9 cellular contexts compared by ENCODE assay signal in the genomic region with DNA sequence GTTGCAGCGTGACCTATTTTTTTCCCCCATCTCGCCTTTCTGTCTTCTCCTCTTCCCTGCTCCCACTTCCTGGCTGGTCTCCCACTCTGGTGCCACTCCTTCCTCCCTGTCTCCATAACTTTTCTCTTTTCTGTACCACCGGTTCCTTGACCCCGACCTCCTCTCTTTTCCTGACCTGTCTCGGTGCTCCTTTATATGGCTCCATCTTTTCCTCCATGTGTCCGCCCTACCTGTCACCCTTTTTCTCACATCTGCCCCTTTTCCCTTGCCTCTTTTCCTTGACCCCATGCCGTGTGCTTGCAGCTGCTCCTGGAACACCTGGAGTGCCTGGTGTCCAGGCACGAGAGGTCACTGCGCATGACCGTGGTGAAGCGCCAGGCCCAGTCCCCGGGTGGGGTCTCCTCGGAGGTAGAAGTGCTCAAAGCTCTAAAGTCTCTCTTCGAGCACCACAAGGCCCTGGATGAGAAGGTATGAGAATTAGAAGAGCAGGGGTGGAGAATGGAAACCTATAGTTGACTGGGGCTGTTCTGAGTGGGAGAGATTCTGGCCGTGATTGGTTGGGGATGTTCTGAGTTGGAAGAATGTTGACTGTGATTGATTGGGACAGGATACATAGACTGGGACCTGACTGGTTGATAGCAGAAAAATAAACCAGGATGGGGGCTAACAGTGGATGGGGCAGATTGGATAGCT. TPM values are rescaled to one million over a fixed set of nuclear protein-coding genes. Genes with fewer than 3 reads are reported as not detected.
DNase-seq lines count a peak whose midpoint lies in the region; ATAC-seq, FAIRE-seq and TF ChIP-seq lines count a peak whose summit lies in the region.
"Had no signal": no experiment of that assay in that cellular context is flagged by ENCODE, and none has a peak within 500 bp of the region (broad histone marks: within the 10 kb centered on the region; RNA-seq: fewer than 3 reads in every experiment).

No MANE protein-coding gene starts in this region.

- H4K20me1 ChIP-seq in astrocyte (ENCODE audit: insufficient read depth, low read length) = no peaks in the 10 kb centered on the region

- H3K4me1 ChIP-seq in HUES64 (ENCODE audit: insufficient read depth, low read length) (peaks cover 8% of the 10 kb centered on the region; the same call in 1 of the 2 replicates), astrocyte (ENCODE audit: insufficient read depth, low read length) (peaks cover 4% of the 10 kb centered on the region), muscle layer of duodenum (ENCODE audit: control insufficient read depth in 1 of 2, insufficient read depth in 2 of 2, low read length in 2 of 2) (peaks cover 6 to 20% of the 10 kb centered on the region in 2 donors)

- peak overlapping the region; percentile 85 for H3K4me2 ChIP-seq in astrocyte (ENCODE audit: low read length)

- H3K4me3 Mint-ChIP-seq in astrocyte (ENCODE audit: unreplicated experiment) = peak overlapping the region; percentile 77
- H3K4me3 Mint-ChIP-seq in progenitor cell of endocrine pancreas (ENCODE audit: low read depth) = no peak overlapping the region

- H2AFZ ChIP-seq in astrocyte (ENCODE audit: low read depth, low read length) = no peak overlapping the region

- TF ChIP-seq CTCF in AG04449 (IDR thresholded peaks at IDR 0.05; ENCODE audit: insufficient read depth, low read length, missing control alignments) (no peak), astrocyte (IDR thresholded peaks at IDR 0.05; ENCODE audit: insufficient read depth, low read depth, low read length) (no peak), progenitor cell of endocrine pancreas (IDR thresholded peaks at IDR 0.05; ENCODE audit: unreplicated experiment) (no peak)

- intact Hi-C loops in sciatic nerve (cut with DNase I) = no loop called here

- FAIRE-seq in astrocyte (lab: Jason Lieb, UNC) = no peak

- peak overlapping the region; percentile 58; the same call in 1 of the 2 replicates for H3K4me3 ChIP-seq in AG04449 (ENCODE audit: low read depth, low read length)
- peak overlapping the region; percentile 78 for H3K4me3 ChIP-seq in HUES64 (ENCODE audit: low read length)
- no peak overlapping the region for H3K4me3 ChIP-seq in astrocyte (ENCODE audit: insufficient read depth, low read depth, low read length)
- peak overlapping the region; percentile 48 to 52 for H3K4me3 ChIP-seq in muscle layer of duodenum (ENCODE audit: low read depth in 1 of 2, low read length in 2 of 2)
- H3K4me3 ChIP-seq: lung had no signal

- ATAC-seq in sciatic nerve = no peak

- no peaks in the 10 kb centered on the region for H3K36me3 ChIP-seq in HUES64 (ENCODE audit: insufficient read depth, low read length)
- H3K36me3 ChIP-seq in astrocyte (ENCODE audit: insufficient read depth, low read length) = no peaks in the 10 kb centered on the region
- H3K36me3 ChIP-seq in muscle layer of duodenum (ENCODE audit: control insufficient read depth in 1 of 2, insufficient read depth in 2 of 2, low read length in 2 of 2) = no peaks in the 10 kb centered on the region

- H3K4me1 Mint-ChIP-seq in astrocyte (ENCODE audit: low read depth, unreplicated experiment) (peaks cover 5% of the 10 kb centered on the region), progenitor cell of endocrine pancreas (ENCODE audit: low read depth) (no peaks in the 10 kb centered on the region)

- H3K9ac ChIP-seq in HUES64 (ENCODE audit: low read depth, low read length) (no peak overlapping the region), astrocyte (ENCODE audit: low read length) (no peak overlapping the region)

- H3K36me3 Mint-ChIP-seq in astrocyte (ENCODE audit: low read depth, unreplicated experiment) (peaks cover 17% of the 10 kb centered on the region), progenitor cell of endocrine pancreas (ENCODE audit: insufficient read depth) (no peaks in the 10 kb centered on the region)

- no peak overlapping the region for H3K27ac ChIP-seq in HUES64 (ENCODE audit: low read depth, low read length)
- H3K27ac ChIP-seq in astrocyte (ENCODE audit: low read depth, low read length) = no peak overlapping the region
- H3K27ac ChIP-seq in muscle layer of duodenum (ENCODE audit: low read length) = no peak overlapping the region

- H3K27ac Mint-ChIP-seq in astrocyte (ENCODE audit: unreplicated experiment) (no peak overlapping the region), progenitor cell of endocrine pancreas (no peak overlapping the region)

- POLR2A ChIA-PET in AG04449 (lab: Yijun Ruan, JAX) = no interaction called here

- H3K27me3 ChIP-seq in HUES64 (ENCODE audit: insufficient read depth, low read length) (no peaks in the 10 kb centered on the region), astrocyte (ENCODE audit: insufficient read depth, low read length) (peaks cover 2% of the 10 kb centered on the region), muscle layer of duodenum (ENCODE audit: low read depth, low read length) (no peaks in the 10 kb centered on the region)

- peaks cover 3% of the 10 kb centered on the region for H3K9me3 Mint-ChIP-seq in astrocyte (ENCODE audit: unreplicated experiment)
- H3K9me3 Mint-ChIP-seq in progenitor cell of endocrine pancreas (ENCODE audit: low read depth) = no peaks in the 10 kb centered on the region

- DNase-seq in AG04449 (ENCODE audit: low read depth, low spot score) (no peak), astrocyte (ENCODE audit: low read depth) (no peak), progenitor cell of endocrine pancreas (ENCODE audit: low spot score, unreplicated experiment) (no peak), sciatic nerve (ENCODE audit: low spot score) (no peak), GOT3 (lab: John Stamatoyannopoulos, UW) (no peak), NCI-H2171 (lab: John Stamatoyannopoulos, UW) (no peak)

- H3K79me2 ChIP-seq in astrocyte (ENCODE audit: insufficient read depth, low read length) = no peaks in the 10 kb centered on the region

- 79% methylated on average over 15 of the region's 15 CpGs for WGBS in HUES64

- peaks cover 5% of the 10 kb centered on the region for H3K27me3 Mint-ChIP-seq in astrocyte (ENCODE audit: low read depth, unreplicated experiment)
- H3K27me3 Mint-ChIP-seq in progenitor cell of endocrine pancreas = peaks cover 39% of the 10 kb centered on the region

- CTCF ChIA-PET in AG04449 (lab: Yijun Ruan, JAX) = interaction anchor here (0.8 to 4.5 kb wide), 12 partner anchors 11 to 442 kb away, joined by 3 to 32 read pairs (median 4); a partner anchor contains a TSS

- H3K9me3 ChIP-seq in HUES64 (ENCODE audit: insufficient read depth, low read depth, low read length) (no peaks in the 10 kb centered on the region), astrocyte (ENCODE audit: insufficient read depth, low read depth, low read length) (no peaks in the 10 kb centered on the region), muscle layer of duodenum (ENCODE audit: control insufficient read depth in 1 of 2, low read length in 2 of 2) (no peaks in the 10 kb centered on the region)

RNA-seq across cellular contexts. Expression of a gene that starts 9.3 kb away (rescaled TPM):
- polyA plus RNA-seq in HUES64 (2013, experiment 1 of 2) = 12.0 TPM
- 19.0 TPM for polyA plus RNA-seq in HUES64 (2013, experiment 2 of 2)
- total RNA-seq in astrocyte = 9.2 and 11.7 TPM in 2 replicates
- total RNA-seq in progenitor cell of endocrine pancreas = 6.7 and 8.5 TPM in 2 replicates
- total RNA-seq in sciatic nerve = 6.3 TPM

RNA-seq across cellular contexts. Expression of a gene that starts 9.7 kb away (rescaled TPM):
- polyA plus RNA-seq in HUES64 (2013, experiment 1 of 2) = 0.70 TPM
- 0.57 TPM for polyA plus RNA-seq in HUES64 (2013, experiment 2 of 2)
- 0.73 and 1.4 TPM in 2 replicates for total RNA-seq in astrocyte
- total RNA-seq in progenitor cell of endocrine pancreas = 1.3 and 1.5 TPM in 2 replicates
- total RNA-seq in sciatic nerve = 0.67 TPM

RNA-seq across cellular contexts. Expression of a gene that starts 14.5 kb away (rescaled TPM):
- polyA plus RNA-seq in HUES64 (2013, experiment 1 of 2) = 2.2 TPM
- polyA plus RNA-seq in HUES64 (2013, experiment 2 of 2) = 2.7 TPM
- total RNA-seq in astrocyte (8.9 and 9.7 TPM in 2 replicates), progenitor cell of endocrine pancreas (7.0 and 9.3 TPM in 2 replicates), sciatic nerve (9.8 TPM)

RNA-seq across cellular contexts. Expression of a gene that starts 26.5 kb away (rescaled TPM):
- polyA plus RNA-seq in HUES64 (2013, experiment 1 of 2) = 0.80 TPM
- polyA plus RNA-seq in HUES64 (2013, experiment 2 of 2) = 2.1 TPM
- total RNA-seq in astrocyte (not detected in 2 replicates), progenitor cell of endocrine pancreas (1.6 and 2.1 TPM in 2 replicates), sciatic nerve (5.1 TPM)

RNA-seq across cellular contexts. Expression of a gene that starts 28.9 kb away (rescaled TPM):
- polyA plus RNA-seq in HUES64 (2013, experiment 1 of 2) = 3.0 TPM
- polyA plus RNA-seq in HUES64 (2013, experiment 2 of 2) = 3.1 TPM
- 26.3 and 28.3 TPM in 2 replicates for total RNA-seq in astrocyte
- 16.9 and 17.7 TPM in 2 replicates for total RNA-seq in progenitor cell of endocrine pancreas
- 32.5 TPM for total RNA-seq in sciatic nerve
